11 cellular contexts compared by ENCODE assay signal in genomic region chr12:105234197-105234596, GRCh38. TPM values are rescaled to one million over a fixed set of nuclear protein-coding genes. Genes with fewer than 3 reads are reported as not detected.
A peak's percentile ranks its signal among the peaks of the same experiment; 100 is the strongest.
DNase-seq lines count a peak whose midpoint lies in the region; TF ChIP-seq lines count a peak whose summit lies in the region.
"Had no signal": no experiment of that assay in that cellular context is flagged by ENCODE, and none has a peak within 500 bp of the region (broad histone marks: within the 10 kb centered on the region; RNA-seq: fewer than 3 reads in every experiment).

No MANE protein-coding gene starts in this region.

- peak overlapping the region; percentile 91 for H3K4me3 ChIP-seq in GM23248
- H3K4me3 ChIP-seq in fibroblast of pulmonary artery (replicated peaks; ENCODE audit: low read depth, low read length) = peak overlapping the region; percentile 74
- peak overlapping the region in 3 of 4 donors; percentile 90 to 98 (median 95) for H3K4me3 ChIP-seq in sigmoid colon

- peaks cover 46% of the 10 kb centered on the region for H3K4me1 Mint-ChIP-seq in T-helper 2 cell treated with Interferon-gamma antibody and Interleukin-4, amounts not matched to agents 5 μg/mL and 100 μg/mL, for 36 hours (ENCODE audit: low read depth)

- H3F3A ChIP-seq in GM23248 (ENCODE audit: insufficient read depth) = peaks cover 67% of the 10 kb centered on the region

- H3K27ac ChIP-seq in GM23248 (peak overlapping the region; percentile 96), sigmoid colon (peak overlapping the region in 1 of 4 donors; percentile 93)

- peak overlapping the region; percentile 92 for H3K9ac ChIP-seq in GM23248

- no peaks in the 10 kb centered on the region for H3K9me3 Mint-ChIP-seq in T-helper 2 cell treated with Interferon-gamma antibody and Interleukin-4, amounts not matched to agents 5 μg/mL and 100 μg/mL, for 36 hours

- TF ChIP-seq CTCF in fibroblast of pulmonary artery (IDR thresholded peaks at IDR 0.05; ENCODE audit: low read length, missing control alignments) (no peak), sigmoid colon (IDR thresholded peaks at IDR 0.05) (no peak)

- no peaks in the 10 kb centered on the region for H3K27me3 Mint-ChIP-seq in T-helper 2 cell treated with Interferon-gamma antibody and Interleukin-4, amounts not matched to agents 5 μg/mL and 100 μg/mL, for 36 hours (ENCODE audit: low read depth)

- 4 to 10% methylated on average over 1 of the region's 1 CpG for WGBS in GM23248 (ENCODE audit: low coverage in 1 of 2, low lambda C conversion rate in 2 of 2, missing lambda C conversion rate in 2 of 2), 2 experiments
- 80 to 85% methylated on average over 1 of the region's 1 CpG for WGBS in sigmoid colon, 2 donors

- TF ChIP-seq EP300 in sigmoid colon (IDR thresholded peaks at IDR 0.05) = no peak

- TF ChIP-seq POLR2A in sigmoid colon (IDR thresholded peaks at IDR 0.05) = no peak

- H3K79me2 ChIP-seq in GM23248 (ENCODE audit: insufficient read depth) = peaks cover 66% of the 10 kb centered on the region

- H3K9me3 ChIP-seq in GM23248 (ENCODE audit: low read depth) = no peaks in the 10 kb centered on the region
- H3K9me3 ChIP-seq in sigmoid colon = no peaks in the 10 kb centered on the region

- no peaks in the 10 kb centered on the region for H3K27me3 ChIP-seq in GM23248 (replicated peaks; ENCODE audit: insufficient read depth)
- H3K27me3 ChIP-seq in sigmoid colon = no peaks in the 10 kb centered on the region

- H3K4me1 ChIP-seq in GM23248 (ENCODE audit: insufficient read depth) = peaks cover 55% of the 10 kb centered on the region
- peaks cover 0 to 54% (median 37%) of the 10 kb centered on the region in 4 donors for H3K4me1 ChIP-seq in sigmoid colon

- H3K4me3 Mint-ChIP-seq in T-helper 2 cell treated with Interferon-gamma antibody and Interleukin-4, amounts not matched to agents 5 μg/mL and 100 μg/mL, for 36 hours = peak overlapping the region; percentile 93

- no peak overlapping the region for H2AFZ ChIP-seq in GM23248

- in situ Hi-C loops in GM23248 (cut with MboI) = no loop called here

- intact Hi-C loops in sigmoid colon (cut with DNase I) = no loop called here

- no peaks in the 10 kb centered on the region for H4K20me1 ChIP-seq in GM23248 (ENCODE audit: insufficient read depth)

- no peaks in the 10 kb centered on the region for H3K9me2 ChIP-seq in GM23248 (ENCODE audit: insufficient read depth)

- DNase-seq in GM23248 = no peak
- no peak for DNase-seq in T-helper 2 cell treated with Interferon-gamma antibody and Interleukin-4, amounts not matched to agents 5 μg/mL and 100 μg/mL, for 36 hours (ENCODE audit: low spot score)
- no peak for DNase-seq in fibroblast of pulmonary artery (ENCODE audit: low read depth)
- no peak for DNase-seq in sigmoid colon
- no peak for DNase-seq in inferior parietal cortex (ENCODE audit: extremely low spot score)
- no peak for DNase-seq in NCI-H2171 (lab: John Stamatoyannopoulos, UW)
- DNase-seq in activated CD4-positive, CD25-positive, alpha-beta regulatory T cell (lab: John Stamatoyannopoulos, UW) = no peak
- DNase-seq in NCI-H1417 treated with DMSO at 0.1 percent for 48 hours (lab: John Stamatoyannopoulos, UW) = no peak
- DNase-seq: midbrain; NCI-H1105; stimulated activated naive CD4-positive, alpha-beta T cell had no signal

- H3K36me3 Mint-ChIP-seq in T-helper 2 cell treated with Interferon-gamma antibody and Interleukin-4, amounts not matched to agents 5 μg/mL and 100 μg/mL, for 36 hours (ENCODE audit: low read depth) = peaks cover 24% of the 10 kb centered on the region

- H3K36me3 ChIP-seq in GM23248 (ENCODE audit: low read depth) = peaks cover 7% of the 10 kb centered on the region; the same call in 1 of the 2 replicates
- no peaks in the 10 kb centered on the region for H3K36me3 ChIP-seq in sigmoid colon

- H3K27ac Mint-ChIP-seq in T-helper 2 cell treated with Interferon-gamma antibody and Interleukin-4, amounts not matched to agents 5 μg/mL and 100 μg/mL, for 36 hours = no peak overlapping the region

- peak overlapping the region; percentile 99 for H3K4me2 ChIP-seq in GM23248 (ENCODE audit: unreplicated experiment)

RNA-seq across cellular contexts. Expression of gene APPL2, which starts 1.8 kb away (rescaled TPM):
- 76.8 and 83.0 TPM in 2 replicates for total RNA-seq in GM23248 (2014; rRNA removed; shearing (Covaris generic))
- polyA plus RNA-seq in GM23248 (2016; fragmentation: Nextera tagmentation; extraction: Ambion mirVana) = 119 and 122 TPM in 2 replicates
- 10 to 100 TPM; 15.3 to 97.5 (median 22.0) TPM for total RNA-seq in sigmoid colon
- polyA plus RNA-seq in sigmoid colon = 100 to 1,000 TPM in 1 of 3 donors, 10 to 100 TPM in 2; 46.5 to 116 (median 81.1) TPM
